In genomic region chr4:105785792-105786191, GRCh38 we compare ENCODE assay signal across 31 cellular contexts.
"Had no signal": no experiment of that assay in that cellular context is flagged by ENCODE, and none has a peak within 500 bp of the region (broad histone marks: within the 10 kb centered on the region; RNA-seq: fewer than 3 reads in every experiment).

No MANE protein-coding gene starts in this region.

- H3K4me1 ChIP-seq: esophagus squamous epithelium had no signal

- FAIRE-seq: astrocyte, bronchial epithelial cell, endothelial cell of umbilical vein, frontal cortex had no signal

- H3K27ac ChIP-seq: brain microvascular endothelial cell, epithelial cell of prostate, esophagus squamous epithelium, WERI-Rb-1 had no signal

- H3K9me3 ChIP-seq: esophagus squamous epithelium had no signal

- H3K4me3 ChIP-seq: esophagus squamous epithelium had no signal

- ATAC-seq: activated CD4-positive, CD25-positive, alpha-beta regulatory T cell treated with anti-CD3 and anti-CD28 coated beads, Interleukin-2, amount 50 U/mL, for 24 hours; activated CD8-positive, alpha-beta T cell treated with anti-CD3 and anti-CD28 coated beads, Interleukin-2, amount 10 ng/mL, durations not matched to agents 7 days and 5 days; activated T-cell treated with anti-CD3 and anti-CD28 coated beads, Interleukin-2, amount 50 U/mL, for 4 hours; activated T-helper 17 cell treated with anti-CD3 and anti-CD28 coated beads, Interleukin-2, amount 50 U/mL, for 72 hours; effector memory CD8-positive, alpha-beta T cell; T-helper 17 cell had no signal

- H3K36me3 ChIP-seq: brain microvascular endothelial cell, esophagus squamous epithelium, WERI-Rb-1 had no signal

- DNase-seq: activated B cell treated with CpG ODN at 0.5 μM for 24 hours; activated CD4-positive, alpha-beta memory T cell treated with anti-CD3 and anti-CD28 coated beads for 36 hours; activated CD4-positive, alpha-beta T cell treated with anti-CD3 and anti-CD28 coated beads for 48 hours; activated CD4-positive, alpha-beta T cell treated with anti-CD3 and anti-CD28 coated beads, Interleukin-2, amount 50 U/mL, for 1 hour; activated CD8-positive, alpha-beta T cell treated with anti-CD3 and anti-CD28 coated beads, Interleukin-2, amount 10 ng/mL, durations not matched to agents 7 days and 5 days; activated effector memory CD4-positive, alpha-beta T cell treated with Interleukin-2 at 50 U/mL for 16 hours; activated gamma-delta T cell treated with Interleukin-2 at 50 U/mL for 16 hours; activated naive CD4-positive, alpha-beta T cell treated with anti-CD3 and anti-CD28 coated beads, Interleukin-2, amount 50 U/mL, for 16 hours; activated naive CD4-positive, alpha-beta T cell treated with Interleukin-2 at 50 U/mL for 16 hours; activated T-cell treated with anti-CD3 and anti-CD28 coated beads, Interleukin-2, amount 50 U/mL, for 4 hours; amniotic stem cell; anterior cingulate cortex; brain microvascular endothelial cell; cortex of kidney; dermis blood vessel endothelial cell; effector CD4-positive, alpha-beta T cell; effector memory CD8-positive, alpha-beta T cell; esophagus squamous epithelium; foreskin fibroblast; head of caudate nucleus; T-helper 1 cell; T-helper 17 cell; T1000; WERI-Rb-1 had no signal
